In genomic region chr22:46935506-46936377, GRCh38 we compare ENCODE assay signal across 1 cellular context.
TF ChIP-seq lines count a peak whose summit lies in the region.

No MANE protein-coding gene starts in this region.

TF ChIP-seq in HepG2, 621 proteins besides CTCF, POLR2A, EP300 and RAD21 (continued from another document and continues in another):
- TF ChIP-seq AFF4 (CRISPR knock-in tag; IDR thresholded peaks at IDR 0.05) (no peak), ETV5 (CRISPR knock-in tag; IDR thresholded peaks at IDR 0.05; ENCODE audit: borderline replicate concordance) (peak; percentile 43; the same call in 1 of the 2 replicates), SOX5 (CRISPR knock-in tag; IDR thresholded peaks at IDR 0.05; ENCODE audit: borderline replicate concordance) (peak; percentile 79), HBP1 (CRISPR knock-in tag; IDR thresholded peaks at IDR 0.05; ENCODE audit: low read depth) (peak; percentile 63; the same call in 1 of the 2 replicates), AHDC1 (CRISPR knock-in tag; IDR thresholded peaks at IDR 0.05; ENCODE audit: borderline replicate concordance) (peak; percentile 77; the same call in 1 of the 2 replicates), NFAT5 (CRISPR knock-in tag; IDR thresholded peaks at IDR 0.05) (peak; percentile 80; the same call in 1 of the 2 replicates), FIP1L1 (IDR thresholded peaks at IDR 0.05; ENCODE audit: borderline replicate concordance, insufficient read depth, low read depth, low read length) (no peak), MAZ (IDR thresholded peaks at IDR 0.05; ENCODE audit: borderline replicate concordance, low read depth, low read length) (no peak), MAZ (CRISPR knock-in tag; IDR thresholded peaks at IDR 0.05; ENCODE audit: low read depth) (peak; percentile 44; the same call in 1 of the 2 replicates), MBNL3 (CRISPR knock-in tag; conservative IDR thresholded peaks at IDR 0.05) (no peak), ATRX (CRISPR knock-in tag; IDR thresholded peaks at IDR 0.05; ENCODE audit: borderline replicate concordance) (no peak), ZNF317 (CRISPR knock-in tag; IDR thresholded peaks at IDR 0.05) (peak; percentile 45; the same call in 1 of the 2 replicates), ZNF703 (CRISPR knock-in tag; IDR thresholded peaks at IDR 0.05; ENCODE audit: borderline replicate concordance) (0 out of 2 replicates have a peak, but pooled peaks have one; percentile 12), ZSCAN20 (CRISPR knock-in tag; IDR thresholded peaks at IDR 0.05; ENCODE audit: borderline replicate concordance) (no peak), ZNF337 (CRISPR knock-in tag; IDR thresholded peaks at IDR 0.05; ENCODE audit: borderline replicate concordance, low read depth) (no peak), ATF3 (CRISPR knock-in tag; IDR thresholded peaks at IDR 0.05) (peak; percentile 86), FOXO4 (CRISPR knock-in tag; conservative IDR thresholded peaks at IDR 0.05) (no peak), SIX4 (CRISPR knock-in tag; IDR thresholded peaks at IDR 0.05) (peak; percentile 96), SPEN (CRISPR knock-in tag; IDR thresholded peaks at IDR 0.05; ENCODE audit: low read depth) (peak; percentile 78), E2F5 (CRISPR knock-in tag; conservative IDR thresholded peaks at IDR 0.05) (no peak), ZBTB14 (CRISPR knock-in tag; IDR thresholded peaks at IDR 0.05) (no peak), LRRFIP1 (CRISPR knock-in tag; conservative IDR thresholded peaks at IDR 0.05) (no peak), ELF1 (CRISPR knock-in tag; IDR thresholded peaks at IDR 0.05) (peak; percentile 32; the same call in 1 of the 2 replicates), FOXK1 (CRISPR knock-in tag; IDR thresholded peaks at IDR 0.05; ENCODE audit: borderline replicate concordance, low read depth) (peak; percentile 85; the same call in 1 of the 2 replicates), ZNF20 (CRISPR knock-in tag; IDR thresholded peaks at IDR 0.05) (no peak), SOX6 (IDR thresholded peaks at IDR 0.05) (no peak), SOX6 (CRISPR knock-in tag; IDR thresholded peaks at IDR 0.05) (peak; percentile 90), FOXM1 (CRISPR knock-in tag; IDR thresholded peaks at IDR 0.05) (no peak), FOXJ3 (CRISPR knock-in tag; IDR thresholded peaks at IDR 0.05; ENCODE audit: borderline replicate concordance) (peak; percentile 80; the same call in 1 of the 2 replicates), ZNF224 (CRISPR knock-in tag; IDR thresholded peaks at IDR 0.05) (no peak), TOE1 (CRISPR knock-in tag; IDR thresholded peaks at IDR 0.05) (no peak)
